In genomic region chr2:85132392-85132791, GRCh38 we compare ENCODE assay signal across 8 cellular contexts. TPM values are rescaled to one million over a fixed set of nuclear protein-coding genes. Genes with fewer than 3 reads are reported as not detected.
A peak's percentile ranks its signal among the peaks of the same experiment; 100 is the strongest.
DNase-seq lines count a peak whose midpoint lies in the region; ATAC-seq and TF ChIP-seq lines count a peak whose summit lies in the region.

No MANE protein-coding gene starts in this region.

- WGBS in liver: 48% methylated on average over 14 of the region's 14 CpGs
- 30 to 42% methylated on average over 14 of the region's 14 CpGs for WGBS in upper lobe of left lung, 2 donors

- peak overlapping the region in 1 of 2 donors; percentile 61 for H3K27ac ChIP-seq in liver (ENCODE audit: low read depth in 1 of 2, low read length in 2 of 2)
- peak overlapping the region in 2 of 4 donors; percentile 12 to 89 for H3K27ac ChIP-seq in upper lobe of left lung

- no peak for DNase-seq in activated T-cell treated with anti-CD3 and anti-CD28 coated beads, Interleukin-2, amount 50 U/mL, for 4 hours
- no peak for DNase-seq in activated T-cell treated with anti-CD3 and anti-CD28 coated beads, Interleukin-2, amount 50 U/mL, for 48 hours
- DNase-seq in astrocyte of the spinal cord (ENCODE audit: low read depth, low spot score): no peak
- DNase-seq in upper lobe of left lung: peak in 1 of 2 donors; percentile 71
- no peak for DNase-seq in SW480 (ENCODE audit: low spot score)

- no peaks in the 10 kb centered on the region for H3K36me3 Mint-ChIP-seq in activated T-cell treated with anti-CD3 and anti-CD28 coated beads, Interleukin-2, amount 50 U/mL, for 4 hours (ENCODE audit: insufficient read depth)

- TF ChIP-seq RAD21 in liver (IDR thresholded peaks at IDR 0.05): no peak

- H3K27me3 ChIP-seq in liver (ENCODE audit: control insufficient read depth in 4 of 4, insufficient read depth in 4 of 4, low read length in 3 of 4) (no peaks in the 10 kb centered on the region), upper lobe of left lung (peaks cover 0 to 6% (median 0%) of the 10 kb centered on the region in 4 donors)

- ATAC-seq in activated T-cell treated with anti-CD3 and anti-CD28 coated beads, Interleukin-2, amount 50 U/mL, for 4 hours: no peak
- ATAC-seq in upper lobe of left lung (ENCODE audit: low FRiP score in 2 of 2): no peak
- ATAC-seq in GM21360 (IDR thresholded peaks at IDR 0.05; ENCODE audit: unreplicated experiment): no peak
- ATAC-seq in GM19023 (IDR thresholded peaks at IDR 0.05; ENCODE audit: unreplicated experiment): no peak

- no peak for TF ChIP-seq EP300 in upper lobe of left lung (IDR thresholded peaks at IDR 0.05)

- H3K9me3 ChIP-seq in liver (ENCODE audit: control insufficient read depth in 4 of 4, low read length in 3 of 4): no peaks in the 10 kb centered on the region
- H3K9me3 ChIP-seq in upper lobe of left lung: no peaks in the 10 kb centered on the region

- H3K36me3 ChIP-seq in liver (ENCODE audit: control insufficient read depth in 4 of 4, insufficient read depth in 3 of 4, low read depth in 1 of 4, low read length in 3 of 4) (no peaks in the 10 kb centered on the region), upper lobe of left lung (no peaks in the 10 kb centered on the region)

- no peak for TF ChIP-seq CTCF in astrocyte of the spinal cord (IDR thresholded peaks at IDR 0.05; ENCODE audit: low read depth, low read length)
- TF ChIP-seq CTCF in liver (IDR thresholded peaks at IDR 0.05; ENCODE audit: low read depth, low read length, missing input control): no peak
- no peak for TF ChIP-seq CTCF in upper lobe of left lung (IDR thresholded peaks at IDR 0.05)

- in situ Hi-C loops in astrocyte of the spinal cord (cut with HindIII; ENCODE audit: low sequenced_read_pairs): no loop called here

- H3K9me3 Mint-ChIP-seq in activated T-cell treated with anti-CD3 and anti-CD28 coated beads, Interleukin-2, amount 50 U/mL, for 4 hours: no peaks in the 10 kb centered on the region

- H3K4me1 ChIP-seq in liver (ENCODE audit: control insufficient read depth in 4 of 4, insufficient read depth in 4 of 4, low read length in 3 of 4) (peaks cover 2 to 19% (median 8%) of the 10 kb centered on the region in 4 donors), upper lobe of left lung (peaks cover 18 to 44% (median 25%) of the 10 kb centered on the region in 4 donors)

- H3K4me3 ChIP-seq in astrocyte of the spinal cord (ENCODE audit: low read depth, low read length): peak overlapping the region; percentile 62
- H3K4me3 ChIP-seq in liver (ENCODE audit: low read depth in 1 of 3, low read length in 3 of 3): peak overlapping the region in 2 of 3 donors; percentile 73 to 89
- peak overlapping the region in 3 of 4 donors; percentile 61 to 86 (median 70) for H3K4me3 ChIP-seq in upper lobe of left lung

- H3K27me3 Mint-ChIP-seq in activated T-cell treated with anti-CD3 and anti-CD28 coated beads, Interleukin-2, amount 50 U/mL, for 4 hours (ENCODE audit: low read depth): peaks cover 53% of the 10 kb centered on the region

- peak overlapping the region; percentile 70 for H3K4me3 Mint-ChIP-seq in activated T-cell treated with anti-CD3 and anti-CD28 coated beads, Interleukin-2, amount 50 U/mL, for 4 hours

- no peak overlapping the region for H3K9ac ChIP-seq in liver (ENCODE audit: low read depth in 1 of 2, low read length in 2 of 2)

- peaks cover 10% of the 10 kb centered on the region for H3K4me1 Mint-ChIP-seq in activated T-cell treated with anti-CD3 and anti-CD28 coated beads, Interleukin-2, amount 50 U/mL, for 4 hours (ENCODE audit: low read depth)

- no peak for TF ChIP-seq POLR2A in upper lobe of left lung (IDR thresholded peaks at IDR 0.05)

TF ChIP-seq in liver, 16 proteins besides CTCF, POLR2A, EP300 and RAD21:
- TF ChIP-seq FOXA1 (IDR thresholded peaks at IDR 0.05) (no peak), MAX (IDR thresholded peaks at IDR 0.05) (no peak), SP1 (IDR thresholded peaks at IDR 0.05) (no peak), TAF1 (conservative IDR thresholded peaks at IDR 0.05) (no peak), EGR1 (IDR thresholded peaks at IDR 0.05; ENCODE audit: low read depth in 2 of 2) (no peak), REST (IDR thresholded peaks at IDR 0.05) (no peak), ZBTB33 (IDR thresholded peaks at IDR 0.05) (no peak), NR2F2 (IDR thresholded peaks at IDR 0.05) (no peak), YY1 (IDR thresholded peaks at IDR 0.05) (no peak), GABPA (IDR thresholded peaks at IDR 0.05 in 1 of 2, conservative IDR thresholded peaks at IDR 0.05 in 1 of 2) (no peak), JUND (IDR thresholded peaks at IDR 0.05) (no peak), HNF4A (conservative IDR thresholded peaks at IDR 0.05) (no peak), RXRA (IDR thresholded peaks at IDR 0.05) (no peak), HNF4G (IDR thresholded peaks at IDR 0.05) (no peak), FOXA2 (IDR thresholded peaks at IDR 0.05) (no peak), ATF3 (IDR thresholded peaks at IDR 0.05) (no peak)

RNA-seq across cellular contexts. Expression of gene TCF7L1, which starts 0.8 kb away (rescaled TPM):
- total RNA-seq in activated T-cell treated with anti-CD3 and anti-CD28 coated beads, Interleukin-2, amount 50 U/mL, for 4 hours: under 1 TPM; 0.11 to 0.29 (median 0.13) TPM
- 1 to 10 TPM; 1.6 to 3.6 TPM for total RNA-seq in liver
- 1 to 10 TPM; 6.0 TPM for polyA plus RNA-seq in liver
- total RNA-seq in upper lobe of left lung: 10 to 100 TPM in 4 of 6 donors, 1 to 10 TPM in 2; 7.3 to 18.4 (median 11.2) TPM
